In genomic region chr12:57935839-57936512, GRCh38 we compare ENCODE assay signal across 8 cellular contexts. TPM values are rescaled to one million over a fixed set of nuclear protein-coding genes. Genes with fewer than 3 reads are reported as not detected.
DNase-seq lines count a peak whose midpoint lies in the region; ATAC-seq and TF ChIP-seq lines count a peak whose summit lies in the region.

No MANE protein-coding gene starts in this region.

- peak; percentile 93 for DNase-seq in EH (ENCODE audit: low read depth)
- DNase-seq in GOT3 (lab: John Stamatoyannopoulos, UW): peak; percentile 99
- DNase-seq in LHCN-M2 (ENCODE audit: low read depth): peak; percentile 93
- DNase-seq in RPMI7951 (ENCODE audit: low read depth): peak; percentile 94
- DNase-seq in fibroblast of pulmonary artery (ENCODE audit: low read depth): peak; percentile 92
- peak; percentile 95 for DNase-seq in natural killer cell treated with Interleukin-12 subunit alpha and Interleukin-12 subunit beta and Interleukin-15 and Interleukin-18, amount 100 ng/mL, for 72 hours (ENCODE audit: low spot score)
- DNase-seq in stimulated activated naive CD4-positive, alpha-beta T cell treated with Interleukin-2 at 50 U/mL for 16 hours (lab: John Stamatoyannopoulos, UW): peak; percentile 87

- H3K4me1 Mint-ChIP-seq in activated T-helper 17 cell treated with anti-CD3 and anti-CD28 coated beads, Interleukin-2, amount 50 U/mL, for 72 hours: peaks cover 27% of the 10 kb centered on the region
- peaks cover 32 to 52% of the 10 kb centered on the region in 2 donors for H3K4me1 Mint-ChIP-seq in natural killer cell treated with Interleukin-12 subunit alpha and Interleukin-12 subunit beta and Interleukin-15 and Interleukin-18, amount 100 ng/mL, for 72 hours (ENCODE audit: low read depth in 2 of 2)

- peaks cover 10% of the 10 kb centered on the region for H3K36me3 Mint-ChIP-seq in activated T-helper 17 cell treated with anti-CD3 and anti-CD28 coated beads, Interleukin-2, amount 50 U/mL, for 72 hours (ENCODE audit: low read depth)
- peaks cover 5% of the 10 kb centered on the region for H3K36me3 Mint-ChIP-seq in natural killer cell treated with Interleukin-12 subunit alpha and Interleukin-12 subunit beta and Interleukin-15 and Interleukin-18, amount 100 ng/mL, for 72 hours

- no peaks in the 10 kb centered on the region for H3K27me3 Mint-ChIP-seq in activated T-helper 17 cell treated with anti-CD3 and anti-CD28 coated beads, Interleukin-2, amount 50 U/mL, for 72 hours
- no peaks in the 10 kb centered on the region for H3K27me3 Mint-ChIP-seq in natural killer cell treated with Interleukin-12 subunit alpha and Interleukin-12 subunit beta and Interleukin-15 and Interleukin-18, amount 100 ng/mL, for 72 hours

- ATAC-seq in activated T-helper 17 cell treated with anti-CD3 and anti-CD28 coated beads, Interleukin-2, amount 50 U/mL, for 72 hours (replicated peaks): peak; percentile 94
- ATAC-seq in natural killer cell treated with Interleukin-12 subunit alpha and Interleukin-12 subunit beta and Interleukin-15 and Interleukin-18, amount 100 ng/mL, for 72 hours: peak; percentile 97

- TF ChIP-seq CTCF in fibroblast of pulmonary artery (IDR thresholded peaks at IDR 0.05; ENCODE audit: low read length, missing control alignments): no peak

- H3K9me3 Mint-ChIP-seq in activated T-helper 17 cell treated with anti-CD3 and anti-CD28 coated beads, Interleukin-2, amount 50 U/mL, for 72 hours: no peaks in the 10 kb centered on the region
- H3K9me3 Mint-ChIP-seq in natural killer cell treated with Interleukin-12 subunit alpha and Interleukin-12 subunit beta and Interleukin-15 and Interleukin-18, amount 100 ng/mL, for 72 hours: no peaks in the 10 kb centered on the region

- peak overlapping the region; percentile 81 for H3K4me3 ChIP-seq in fibroblast of pulmonary artery (replicated peaks; ENCODE audit: low read depth, low read length)

- peak overlapping the region; percentile 100 for H3K27ac Mint-ChIP-seq in activated T-helper 17 cell treated with anti-CD3 and anti-CD28 coated beads, Interleukin-2, amount 50 U/mL, for 72 hours
- H3K27ac Mint-ChIP-seq in natural killer cell treated with Interleukin-12 subunit alpha and Interleukin-12 subunit beta and Interleukin-15 and Interleukin-18, amount 100 ng/mL, for 72 hours: peak overlapping the region; percentile 96 to 98

- peak overlapping the region; percentile 95 for H3K4me3 Mint-ChIP-seq in activated T-helper 17 cell treated with anti-CD3 and anti-CD28 coated beads, Interleukin-2, amount 50 U/mL, for 72 hours
- peak overlapping the region; percentile 95 for H3K4me3 Mint-ChIP-seq in natural killer cell treated with Interleukin-12 subunit alpha and Interleukin-12 subunit beta and Interleukin-15 and Interleukin-18, amount 100 ng/mL, for 72 hours

RNA-seq across cellular contexts. Expression of gene ATP23, which starts 5.4 kb away (rescaled TPM):
- 6.8 and 13.9 TPM in 2 replicates for total RNA-seq in LHCN-M2 (2014; rRNA removed)
- 5.6 TPM for polyA plus RNA-seq in LHCN-M2 (2012)
- 24.0 and 33.1 TPM in 2 replicates for total RNA-seq in RPMI7951 (2014; rRNA removed; shearing (Covaris generic))
- 10 to 100 TPM; 13.5 to 19.4 TPM for total RNA-seq in activated T-helper 17 cell treated with anti-CD3 and anti-CD28 coated beads, Interleukin-2, amount 50 U/mL, for 72 hours
- 10 to 100 TPM in 1 of 2 donors, 1 to 10 TPM in 1; 5.7 to 12.5 TPM for total RNA-seq in natural killer cell treated with Interleukin-12 subunit alpha and Interleukin-12 subunit beta and Interleukin-15 and Interleukin-18, amount 100 ng/mL, for 72 hours

Comparison
In these comparisons a context has a peak if more than half of its experiments do, and no peak if none do; other contexts are left out.
1. Peak in every context shown above with its lines: DNase-seq, ATAC-seq and H3K4me3 ChIP-seq.